21 cellular contexts compared by ENCODE assay signal in genomic region chr1:54982739-54983138, GRCh38. TPM values are rescaled to one million over a fixed set of nuclear protein-coding genes. Genes with fewer than 3 reads are reported as not detected.
A peak's percentile ranks its signal among the peaks of the same experiment; 100 is the strongest.
DNase-seq lines count a peak whose midpoint lies in the region; ATAC-seq, FAIRE-seq and TF ChIP-seq lines count a peak whose summit lies in the region.
"Had no signal": no experiment of that assay in that cellular context is flagged by ENCODE, and none has a peak within 500 bp of the region (broad histone marks: within the 10 kb centered on the region; RNA-seq: fewer than 3 reads in every experiment).

No MANE protein-coding gene starts in this region.

- H3K79me2 ChIP-seq in SK-N-SH (ENCODE audit: insufficient read depth) (no peaks in the 10 kb centered on the region), PC-3 (ENCODE audit: low read length) (no peaks in the 10 kb centered on the region)

- intact Hi-C loops in PC-3 (cut with micrococcal nuclease), result no loop called here

- ATAC-seq in SK-N-SH treated with all-trans-retinoic acid at 6 μM for 48 hours (no peak), PC-3 (no peak), GM21619 (IDR thresholded peaks at IDR 0.05; ENCODE audit: unreplicated experiment) (no peak), GM19397 (IDR thresholded peaks at IDR 0.05; ENCODE audit: unreplicated experiment) (no peak)

- no TSS peak for BruUV-seq in PC-3 (replicated peaks; lab: Mats Ljungman, UMichigan)

- H3F3A ChIP-seq in SK-N-SH (replicated peaks; ENCODE audit: insufficient read depth) (no peaks in the 10 kb centered on the region), PC-3 (ENCODE audit: low read length, unreplicated experiment) (no peaks in the 10 kb centered on the region)

- H4K20me1 ChIP-seq in SK-N-SH (ENCODE audit: insufficient read depth) (no peaks in the 10 kb centered on the region), PC-3 (ENCODE audit: low read length) (no peaks in the 10 kb centered on the region)

- no peak overlapping the region for H3K9ac ChIP-seq in SK-N-SH
- H3K9ac ChIP-seq in PC-3 (ENCODE audit: low read length), result no peak overlapping the region
- H3K9ac ChIP-seq: KMS-11 had no signal

- peak; percentile 46 for DNase-seq in SK-N-SH
- peak; percentile 77 for DNase-seq in NCI-H2081 treated with DMSO at 0.1 percent for 48 hours (lab: John Stamatoyannopoulos, UW)
- no peak for DNase-seq in PC-3
- DNase-seq in small intestine, result peak; percentile 43
- DNase-seq in MV-4-11 (lab: John Stamatoyannopoulos, UW), result no peak
- DNase-seq: activated naive CD8-positive, alpha-beta T cell treated with anti-CD3 and anti-CD28 coated beads for 36 hours; central memory CD4-positive, alpha-beta T cell; DND-41; glutamatergic neuron; NK-92 treated with Interleukin-12 subunit alpha and Interleukin-12 subunit beta, amount 100 ng/mL, for 24 hours; stimulated activated CD4-positive, alpha-beta T cell treated with anti-CD3 and anti-CD28 coated beads, Interleukin-15, amount 100 ng/mL, for 24 hours; thyroid gland had no signal

- H3K4me1 ChIP-seq in SK-N-SH (ENCODE audit: control insufficient read depth in 1 of 2, insufficient read depth in 2 of 2, low read depth in 1 of 2, low read length in 1 of 2) (peaks cover 0 to 3% of the 10 kb centered on the region in 2 experiments; a peak in 1 of 4 replicates), PC-3 (ENCODE audit: insufficient read depth, low read length) (peaks cover 11% of the 10 kb centered on the region), small intestine (ENCODE audit: control insufficient read depth in 2 of 2, insufficient read depth in 1 of 2, low read depth in 1 of 2, low read length in 1 of 2) (no peaks in the 10 kb centered on the region)

- TF ChIP-seq RAD21 in SK-N-SH (IDR thresholded peaks at IDR 0.05; ENCODE audit: low read length), result no peak

- H3K9me3 ChIP-seq in SK-N-SH (no peaks in the 10 kb centered on the region), PC-3 (ENCODE audit: low read length) (no peaks in the 10 kb centered on the region), small intestine (ENCODE audit: control insufficient read depth, low read depth) (no peaks in the 10 kb centered on the region)
- H3K9me3 ChIP-seq: prostate gland, thyroid gland had no signal

- POLR2A ChIA-PET in SK-N-SH (lab: Yijun Ruan, JAX) (no interaction called here), PC-3 (lab: Charles Lee; ENCODE audit: unreplicated experiment) (no interaction called here)

- FAIRE-seq in small intestine (lab: Jason Lieb, UNC), result no peak
- FAIRE-seq: A204.1 had no signal

- no peak overlapping the region for H2AFZ ChIP-seq in SK-N-SH (ENCODE audit: low read depth)
- no peak overlapping the region for H2AFZ ChIP-seq in PC-3 (ENCODE audit: low read length)

- CTCF ChIA-PET in SK-N-SH (lab: Yijun Ruan, JAX), result interaction anchor here (0.6 to 6.5 kb wide), 6 partner anchors 9 to 1746 kb away, joined by 3 to 56 read pairs (median 5); partner anchors contain the start of gene BSND
- CTCF ChIA-PET in PC-3 (lab: Charles Lee), result no interaction called here

- H3K36me3 ChIP-seq in SK-N-SH (replicated peaks in 1 of 2; ENCODE audit: control insufficient read depth in 1 of 2, insufficient read depth in 2 of 2, low read length in 1 of 2) (no peaks in the 10 kb centered on the region), PC-3 (ENCODE audit: low read depth, low read length) (no peaks in the 10 kb centered on the region), small intestine (ENCODE audit: control insufficient read depth in 2 of 2, insufficient read depth in 2 of 2, low read length in 2 of 2) (no peaks in the 10 kb centered on the region)
- H3K36me3 ChIP-seq: prostate gland, thyroid gland had no signal

- H3K27ac ChIP-seq in SK-N-SH (ENCODE audit: low read depth in 2 of 2, low read length in 1 of 2), result no peak overlapping the region
- no peak overlapping the region for H3K27ac ChIP-seq in PC-3 (ENCODE audit: low read length)
- no peak overlapping the region for H3K27ac ChIP-seq in small intestine (ENCODE audit: low read depth in 1 of 2, low read length in 1 of 2)
- H3K27ac ChIP-seq: epithelial cell of prostate, KMS-11, prostate gland, thyroid gland had no signal

- no peak overlapping the region for H3K4me2 ChIP-seq in SK-N-SH
- no peak overlapping the region for H3K4me2 ChIP-seq in PC-3 (ENCODE audit: low read length)
- H3K4me2 ChIP-seq: KMS-11 had no signal

- H3K4me3 ChIP-seq in SK-N-SH (ENCODE audit: low read depth in 2 of 2, low read length in 1 of 2) (no peak overlapping the region), PC-3 (ENCODE audit: low read length) (no peak overlapping the region), small intestine (ENCODE audit: low read depth in 1 of 2, low read length in 2 of 2) (no peak overlapping the region)
- H3K4me3 ChIP-seq: prostate gland, thyroid gland had no signal

- no peaks in the 10 kb centered on the region for H3K9me2 ChIP-seq in SK-N-SH
- H3K9me2 ChIP-seq in PC-3 (replicated peaks; ENCODE audit: low read length), result no peaks in the 10 kb centered on the region

- no peaks in the 10 kb centered on the region; the same call in 1 of the 2 replicates for H3K27me3 ChIP-seq in SK-N-SH (ENCODE audit: insufficient read depth)
- H3K27me3 ChIP-seq in PC-3 (ENCODE audit: low read length), result no peaks in the 10 kb centered on the region
- peaks cover 0 to 2% of the 10 kb centered on the region in 2 donors for H3K27me3 ChIP-seq in small intestine (ENCODE audit: control insufficient read depth in 2 of 2, insufficient read depth in 2 of 2, low read length in 2 of 2)
- H3K27me3 ChIP-seq: thyroid gland had no signal

- no peak for TF ChIP-seq EP300 in SK-N-SH (IDR thresholded peaks at IDR 0.05; ENCODE audit: borderline replicate concordance in 1 of 2, low read depth in 1 of 2, low read length in 1 of 2)

- TF ChIP-seq CTCF in SK-N-SH (IDR thresholded peaks at IDR 0.05) (no peak), PC-3 (conservative IDR thresholded peaks at IDR 0.05; ENCODE audit: low read depth, low read length) (0 out of 2 replicates have a peak, but pooled peaks have one; percentile 24)

TF ChIP-seq in SK-N-SH, 30 proteins besides CTCF, POLR2A, EP300 and RAD21 (continues in another document):
- TF ChIP-seq FOXM1 (IDR thresholded peaks at IDR 0.05; ENCODE audit: low read depth) (no peak), FOSL2 (IDR thresholded peaks at IDR 0.05; ENCODE audit: borderline replicate concordance, low read depth) (no peak), CHD2 (IDR thresholded peaks at IDR 0.05; ENCODE audit: low read length, partially characterized antibody) (no peak), PBX3 (IDR thresholded peaks at IDR 0.05) (no peak), FOXJ3 (CRISPR knock-in tag; IDR thresholded peaks at IDR 0.05) (no peak), SMC3 (IDR thresholded peaks at IDR 0.05; ENCODE audit: low read depth, low read length) (no peak), NFIC (IDR thresholded peaks at IDR 0.05; ENCODE audit: borderline replicate concordance) (no peak), MXI1 (IDR thresholded peaks at IDR 0.05; ENCODE audit: low read depth, low read length) (no peak)

TF ChIP-seq in SK-N-SH treated with all-trans-retinoic acid at 6 μM for 48 hours, 23 proteins besides CTCF, POLR2A, EP300 and RAD21 (continues in another document):
- TF ChIP-seq ZNF70 (CRISPR knock-in tag; IDR thresholded peaks at IDR 0.05), result no peak
- TF ChIP-seq SNAI2 (CRISPR knock-in tag; IDR thresholded peaks at IDR 0.05), result no peak
- no peak for TF ChIP-seq ZFP30 (CRISPR knock-in tag; IDR thresholded peaks at IDR 0.05)
- no peak for TF ChIP-seq TOX (CRISPR knock-in tag; IDR thresholded peaks at IDR 0.05; ENCODE audit: borderline replicate concordance)
- no peak for TF ChIP-seq CSDC2 (CRISPR knock-in tag; IDR thresholded peaks at IDR 0.05)
- no peak for TF ChIP-seq PPARA (CRISPR knock-in tag; IDR thresholded peaks at IDR 0.05; ENCODE audit: borderline replicate concordance)
- TF ChIP-seq ARNTL (CRISPR knock-in tag; IDR thresholded peaks at IDR 0.05; ENCODE audit: borderline replicate concordance, low read depth), result no peak
- TF ChIP-seq RARB (CRISPR knock-in tag; IDR thresholded peaks at IDR 0.05), result no peak
- no peak for TF ChIP-seq ESRRG (CRISPR knock-in tag; IDR thresholded peaks at IDR 0.05)
- TF ChIP-seq CSRNP3 (CRISPR knock-in tag; IDR thresholded peaks at IDR 0.05), result no peak
- no peak for TF ChIP-seq ZFP3 (CRISPR knock-in tag; IDR thresholded peaks at IDR 0.05)
- no peak for TF ChIP-seq GLIS3 (CRISPR knock-in tag; IDR thresholded peaks at IDR 0.05)
- no peak for TF ChIP-seq ZNF8 (CRISPR knock-in tag; IDR thresholded peaks at IDR 0.05)

RNA-seq across cellular contexts. Expression of gene TMEM61, which starts 2.3 kb away (rescaled TPM):
- polyA plus RNA-seq in SK-N-SH (2012; rRNA removed) (not detected in 2 replicates), small intestine (1 to 10 TPM; 2.2 to 6.7 (median 5.4) TPM)
- not detected in 2 replicates for polyA plus RNA-seq in SK-N-SH (2012; cell fraction: cytosol; rRNA removed)
- polyA plus RNA-seq in SK-N-SH (2012; cell fraction: nucleus; rRNA removed), result not detected in 2 replicates
- total RNA-seq in PC-3 (2014; rRNA removed), result 0.95 and 3.8 TPM in 2 replicates
- total RNA-seq: activated naive CD8-positive, alpha-beta T cell treated with anti-CD3 and anti-CD28 coated beads for 36 hours; SK-MEL-5 had no signal

RNA-seq across cellular contexts. Expression of gene BSND, which starts 16.0 kb away (rescaled TPM):
- not detected in 2 replicates for polyA plus RNA-seq in SK-N-SH (2012; rRNA removed)
- polyA plus RNA-seq in SK-N-SH (2012; cell fraction: cytosol; rRNA removed), result not detected in 2 replicates
- polyA plus RNA-seq in SK-N-SH (2012; cell fraction: nucleus; rRNA removed), result not detected in 2 replicates
- total RNA-seq in PC-3 (2014; rRNA removed), result not detected in 2 replicates
- polyA plus RNA-seq in small intestine, result under 1 TPM in 1 of 3 donors, not detected in 2; 0.01 TPM
- total RNA-seq: activated naive CD8-positive, alpha-beta T cell treated with anti-CD3 and anti-CD28 coated beads for 36 hours; kidney epithelial cell; SK-MEL-5; thyroid gland had no signal

RNA-seq across cellular contexts. Expression of gene PCSK9, which starts 56.6 kb away (rescaled TPM):
- polyA plus RNA-seq in SK-N-SH (2012; rRNA removed), result 0.02 and 0.03 TPM in 2 replicates
- polyA plus RNA-seq in SK-N-SH (2012; cell fraction: cytosol; rRNA removed), result 0.01 TPM in 1 of 2 replicates, not detected in the other
- 0.05 TPM in 1 of 2 replicates, not detected in the other for polyA plus RNA-seq in SK-N-SH (2012; cell fraction: nucleus; rRNA removed)
- total RNA-seq in PC-3 (2014; rRNA removed), result 6.0 and 6.8 TPM in 2 replicates
- 10 to 100 TPM in 1 of 3 donors, under 1 TPM in 2; 0.45 to 24.2 (median 0.54) TPM for polyA plus RNA-seq in small intestine
- total RNA-seq: activated naive CD8-positive, alpha-beta T cell treated with anti-CD3 and anti-CD28 coated beads for 36 hours; thyroid gland had no signal

Comparison
In these comparisons a context has a peak if more than half of its experiments do, and no peak if none do; other contexts are left out.
1. DNase-seq: peak in SK-N-SH (single experiment), NCI-H2081 treated with DMSO at 0.1 percent for 48 hours (single experiment) and small intestine (single experiment); none in PC-3 (single experiment) and MV-4-11 (single experiment).